ENCODE assay signal across 37 cellular contexts in the genomic region with DNA sequence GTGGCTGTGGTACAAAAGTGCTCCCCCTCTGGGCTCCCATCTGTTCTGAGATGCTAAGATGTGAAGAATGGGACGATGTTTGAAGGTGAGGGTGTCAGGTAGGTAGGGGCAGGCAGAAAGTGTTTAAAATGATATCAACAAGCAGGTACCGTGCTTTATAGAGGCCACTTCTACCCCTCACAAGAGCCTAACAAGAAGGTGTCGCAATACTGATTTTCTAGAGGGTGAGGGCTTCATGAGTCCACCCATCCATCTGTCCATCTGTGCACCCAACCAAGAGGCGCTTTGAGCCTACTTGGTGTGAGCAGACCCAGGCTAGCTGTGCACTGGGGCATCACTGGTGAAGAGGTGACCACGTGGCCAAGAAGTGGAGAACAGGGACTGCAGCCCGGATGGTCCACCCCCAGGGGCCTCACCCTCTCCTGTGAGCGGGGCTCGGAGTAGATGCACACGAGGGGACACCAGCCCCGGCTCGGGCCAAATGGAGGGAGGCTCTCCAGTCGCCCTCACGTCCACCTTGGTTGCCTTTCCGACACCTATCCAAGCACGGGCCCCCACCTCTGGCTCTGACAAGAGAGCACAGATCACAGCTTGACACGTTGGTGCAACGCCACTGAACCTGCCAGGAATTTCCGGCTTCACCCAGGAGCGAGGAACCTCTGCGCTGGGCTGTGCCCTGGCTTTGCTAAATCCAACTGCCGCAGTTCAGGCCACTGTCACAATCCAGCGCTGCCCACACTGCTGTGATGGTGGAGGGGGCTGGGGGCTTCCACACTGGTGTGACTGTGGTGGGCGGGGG. TPM values are rescaled to one million over a fixed set of nuclear protein-coding genes. Genes with fewer than 3 reads are reported as not detected.
"Had no signal": no experiment of that assay in that cellular context is flagged by ENCODE, and none has a peak within 500 bp of the region (broad histone marks: within the 10 kb centered on the region; RNA-seq: fewer than 3 reads in every experiment).

No MANE protein-coding gene starts in this region.

- H3K4me1 ChIP-seq: gastroesophageal sphincter, prostate gland, suprapubic skin, tibial nerve had no signal

- H3K9me3 Mint-ChIP-seq: activated CD4-positive, alpha-beta memory T cell treated with anti-CD3 and anti-CD28 coated beads, Interleukin-2, amount 10 ng/mL, durations not matched to agents 7 days and 5 days; activated CD4-positive, alpha-beta T cell treated with anti-CD3 and anti-CD28 coated beads, Interleukin-2, amount 10 ng/mL, durations not matched to agents 24 days and 14 days; activated T-cell treated with anti-CD3 and anti-CD28 coated beads, Interleukin-2, amount 50 U/mL, for 24 hours; natural killer cell treated with Interleukin-12 subunit alpha and Interleukin-12 subunit beta and Interleukin-15 and Interleukin-18, amount 100 ng/mL, for 72 hours had no signal

- H3K27me3 ChIP-seq: brain microvascular endothelial cell, dorsolateral prefrontal cortex, gastroesophageal sphincter, neutrophil, ovary, suprapubic skin, tibial nerve had no signal

- ATAC-seq: gastroesophageal sphincter; left cardiac atrium; left ventricle myocardium superior; mucosa of descending colon; natural killer cell treated with Interleukin-12 subunit alpha and Interleukin-12 subunit beta and Interleukin-15 and Interleukin-18, amount 100 ng/mL, for 72 hours; stimulated activated memory B cell treated with anti-CD40 and anti-IgM and Interleukin-4, amounts not matched to agents 10 μg/mL and 1 μg/mL and 100 μg/mL, for 72 hours had no signal

- H3K27ac Mint-ChIP-seq: activated CD4-positive, alpha-beta memory T cell treated with anti-CD3 and anti-CD28 coated beads, Interleukin-2, amount 10 ng/mL, durations not matched to agents 7 days and 5 days; activated CD4-positive, alpha-beta T cell treated with anti-CD3 and anti-CD28 coated beads, Interleukin-2, amount 10 ng/mL, durations not matched to agents 24 days and 14 days; activated T-cell treated with anti-CD3 and anti-CD28 coated beads, Interleukin-2, amount 50 U/mL, for 24 hours; natural killer cell treated with Interleukin-12 subunit alpha and Interleukin-12 subunit beta and Interleukin-15 and Interleukin-18, amount 100 ng/mL, for 72 hours; stimulated activated memory B cell treated with anti-CD40 and anti-IgM and Interleukin-4, amounts not matched to agents 10 μg/mL and 1 μg/mL and 100 μg/mL, for 72 hours had no signal

- H3K27me3 Mint-ChIP-seq: activated CD4-positive, alpha-beta memory T cell treated with anti-CD3 and anti-CD28 coated beads, Interleukin-2, amount 10 ng/mL, durations not matched to agents 7 days and 5 days; activated CD4-positive, alpha-beta T cell treated with anti-CD3 and anti-CD28 coated beads, Interleukin-2, amount 10 ng/mL, durations not matched to agents 24 days and 14 days; activated T-cell treated with anti-CD3 and anti-CD28 coated beads, Interleukin-2, amount 50 U/mL, for 24 hours; natural killer cell treated with Interleukin-12 subunit alpha and Interleukin-12 subunit beta and Interleukin-15 and Interleukin-18, amount 100 ng/mL, for 72 hours; stimulated activated memory B cell treated with anti-CD40 and anti-IgM and Interleukin-4, amounts not matched to agents 10 μg/mL and 1 μg/mL and 100 μg/mL, for 72 hours had no signal

- H3K4me2 ChIP-seq: smooth muscle cell had no signal

- DNase-seq: activated CD4-positive, alpha-beta memory T cell treated with anti-CD3 and anti-CD28 coated beads, Interleukin-2, amount 10 ng/mL, durations not matched to agents 7 days and 5 days; activated CD4-positive, alpha-beta T cell treated with anti-CD3 and anti-CD28 coated beads, Interleukin-2, amount 10 ng/mL, durations not matched to agents 24 days and 14 days; activated CD4-positive, CD25-positive, alpha-beta regulatory T cell treated with anti-CD3 and anti-CD28 coated beads, Interleukin-2, amount 50 U/mL, for 72 hours; activated CD8-positive, alpha-beta memory T cell treated with anti-CD3 and anti-CD28 coated beads, Interleukin-2, amount 50 U/mL, for 48 hours; activated gamma-delta T cell treated with Interleukin-2 at 50 U/mL for 16 hours; activated naive CD4-positive, alpha-beta T cell treated with anti-CD3 and anti-CD28 coated beads, Interleukin-2, amount 50 U/mL, for 16 hours; activated T-cell treated with anti-CD3 and anti-CD28 coated beads, Interleukin-2, amount 50 U/mL, for 24 hours; amniotic stem cell; brain microvascular endothelial cell; dorsolateral prefrontal cortex; effector memory CD4-positive, alpha-beta T cell; erythroblast; head of caudate nucleus; hippocampal formation; left cardiac atrium; left ventricle myocardium superior; mucosa of descending colon; ovary; stimulated activated CD4-positive, alpha-beta T cell treated with anti-CD3 and anti-CD28 coated beads, Interleukin-1b, Interleukin-23, amount 100 ng/mL, for 48 hours; stimulated activated CD4-positive, alpha-beta T cell treated with anti-CD3 and anti-CD28 coated beads, Interleukin-4, amount 100 ng/mL, for 4 hours; stimulated activated CD8-positive, alpha-beta memory T cell treated with anti-CD3 and anti-CD28 coated beads, Interleukin-4, amount 100 ng/mL, for 48 hours; T-helper 2 cell had no signal

- H3K27ac ChIP-seq: brain microvascular endothelial cell, coronary artery, dorsolateral prefrontal cortex, gastroesophageal sphincter, neutrophil, ovary, prostate gland, suprapubic skin, tibial nerve had no signal

- H3K9me3 ChIP-seq: mucosa of descending colon, neutrophil, ovary, prostate gland, suprapubic skin, tibial nerve had no signal

- H3K4me3 Mint-ChIP-seq: activated CD4-positive, alpha-beta memory T cell treated with anti-CD3 and anti-CD28 coated beads, Interleukin-2, amount 10 ng/mL, durations not matched to agents 7 days and 5 days; activated CD4-positive, alpha-beta T cell treated with anti-CD3 and anti-CD28 coated beads, Interleukin-2, amount 10 ng/mL, durations not matched to agents 24 days and 14 days; activated T-cell treated with anti-CD3 and anti-CD28 coated beads, Interleukin-2, amount 50 U/mL, for 24 hours; natural killer cell treated with Interleukin-12 subunit alpha and Interleukin-12 subunit beta and Interleukin-15 and Interleukin-18, amount 100 ng/mL, for 72 hours; stimulated activated memory B cell treated with anti-CD40 and anti-IgM and Interleukin-4, amounts not matched to agents 10 μg/mL and 1 μg/mL and 100 μg/mL, for 72 hours had no signal

- H3K4me1 Mint-ChIP-seq: activated CD4-positive, alpha-beta memory T cell treated with anti-CD3 and anti-CD28 coated beads, Interleukin-2, amount 10 ng/mL, durations not matched to agents 7 days and 5 days; activated CD4-positive, alpha-beta T cell treated with anti-CD3 and anti-CD28 coated beads, Interleukin-2, amount 10 ng/mL, durations not matched to agents 24 days and 14 days; stimulated activated memory B cell treated with anti-CD40 and anti-IgM and Interleukin-4, amounts not matched to agents 10 μg/mL and 1 μg/mL and 100 μg/mL, for 72 hours had no signal

- H3K36me3 Mint-ChIP-seq: natural killer cell treated with Interleukin-12 subunit alpha and Interleukin-12 subunit beta and Interleukin-15 and Interleukin-18, amount 100 ng/mL, for 72 hours; stimulated activated memory B cell treated with anti-CD40 and anti-IgM and Interleukin-4, amounts not matched to agents 10 μg/mL and 1 μg/mL and 100 μg/mL, for 72 hours had no signal

- H3K4me3 ChIP-seq: coronary artery, dorsolateral prefrontal cortex, gastroesophageal sphincter, mucosa of descending colon, ovary, prostate gland, smooth muscle cell, suprapubic skin, tibial nerve had no signal

- H3K36me3 ChIP-seq: brain microvascular endothelial cell, ovary, prostate gland, suprapubic skin had no signal

RNA-seq across cellular contexts. Expression of a gene that starts 34.5 kb away (rescaled TPM):
- total RNA-seq: activated CD4-positive, alpha-beta T cell treated with anti-CD3 and anti-CD28 coated beads, Interleukin-2, amount 10 ng/mL, durations not matched to agents 24 days and 14 days; cardiac septum; fibroblast of lung; fibroblast of villous mesenchyme; gastroesophageal sphincter; lung microvascular endothelial cell; mesenteric fat pad; myocyte; natural killer cell treated with Interleukin-12 subunit alpha and Interleukin-12 subunit beta and Interleukin-15 and Interleukin-18, amount 100 ng/mL, for 72 hours; suprapubic skin had no signal
